Comparison of ENCODE assay signal across 11 cellular contexts in the genomic region with DNA sequence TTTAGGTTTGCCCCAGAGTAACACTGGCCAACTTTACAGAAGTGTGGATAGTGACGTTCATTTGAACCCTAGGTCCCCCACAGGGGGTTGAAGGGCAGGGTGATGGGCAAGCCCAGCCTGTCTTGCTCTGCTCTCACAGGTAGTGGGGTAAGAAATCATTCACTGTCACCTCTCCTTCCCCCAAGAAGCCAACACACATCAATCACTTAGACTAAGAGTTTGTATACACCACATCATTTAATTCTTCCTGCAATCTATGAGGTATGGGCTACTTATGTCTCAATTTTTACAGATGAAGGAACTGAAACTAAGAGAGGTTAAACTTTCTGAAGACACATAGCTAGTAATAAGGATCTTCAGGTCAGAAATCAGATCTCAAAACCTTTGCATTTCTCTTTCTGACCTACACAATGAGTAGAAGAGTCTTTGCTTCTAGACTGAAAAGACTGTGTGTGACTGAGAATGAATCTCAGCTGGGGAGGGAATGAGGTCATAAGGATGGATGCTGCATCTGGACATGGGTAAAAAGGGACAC.
DNase-seq lines count a peak whose midpoint lies in the region; ATAC-seq, FAIRE-seq and TF ChIP-seq lines count a peak whose summit lies in the region.
"Had no signal": no experiment of that assay in that cellular context is flagged by ENCODE, and none has a peak within 500 bp of the region (broad histone marks: within the 10 kb centered on the region; RNA-seq: fewer than 3 reads in every experiment).

No MANE protein-coding gene starts in this region.

- TF ChIP-seq POLR2A in GM12891 (IDR thresholded peaks at IDR 0.05; ENCODE audit: low read depth, low read length): no peak

- peaks cover 3% of the 10 kb centered on the region for H3K9me3 Mint-ChIP-seq in WTC11

- peaks cover 49% of the 10 kb centered on the region for H3K4me1 Mint-ChIP-seq in WTC11

- peak; percentile 71 for ATAC-seq in GM19463 (IDR thresholded peaks at IDR 0.05; ENCODE audit: unreplicated experiment)
- ATAC-seq in HG03066 (IDR thresholded peaks at IDR 0.05; ENCODE audit: low read depth, unreplicated experiment): peak; percentile 78
- no peak for ATAC-seq in WTC11
- ATAC-seq: K562 had no signal

- H3K27me3 Mint-ChIP-seq in WTC11 (ENCODE audit: low read depth): no peaks in the 10 kb centered on the region; the same call in 1 of the 2 replicates

- DNase-seq in GM12891 (ENCODE audit: insufficient read length, low spot score): peak; percentile 29
- no peak for DNase-seq in WTC11 (ENCODE audit: low spot score)
- DNase-seq in NCI-H2029 treated with DMSO at 0.1 percent for 48 hours (lab: John Stamatoyannopoulos, UW): no peak
- DNase-seq in middle frontal gyrus (ENCODE audit: extremely low spot score, low spot score): no peak
- DNase-seq in activated CD4-positive, alpha-beta T cell treated with anti-CD3 and anti-CD28 coated beads for 48 hours: no peak
- no peak for DNase-seq in NCI-H146 (lab: John Stamatoyannopoulos, UW)
- DNase-seq: activated naive CD4-positive, alpha-beta T cell treated with anti-CD3 and anti-CD28 coated beads, Interleukin-2, amount 50 U/mL, for 16 hours; stimulated activated CD4-positive, alpha-beta T cell treated with anti-CD3 and anti-CD28 coated beads, Interleukin-2, amount 100 ng/mL, for 24 hours had no signal

- no peak overlapping the region for H3K4me3 Mint-ChIP-seq in WTC11

- peak; percentile 95 for FAIRE-seq in GM12891 (lab: Jason Lieb, UNC)
- FAIRE-seq: K562 had no signal

- POLR2A ChIA-PET in WTC11 (lab: Charles Lee): interaction anchor here (1.2 kb wide), 1 partner anchor 18 kb away, joined by 3 read pairs; no protein-coding TSS in a partner anchor

- no peak for TF ChIP-seq CTCF in WTC11 (IDR thresholded peaks at IDR 0.05)

- CTCF ChIA-PET in WTC11 (lab: Charles Lee): interaction anchor here (1.7 kb wide), 1 partner anchor 45 kb away, joined by 7 read pairs; no protein-coding TSS in a partner anchor

- H3K36me3 Mint-ChIP-seq in WTC11: 0 out of 2 replicates have a peak, but pooled peaks cover 3% of the 10 kb centered on the region

- peak overlapping the region; percentile 7; the same call in 1 of the 2 replicates for H3K27ac Mint-ChIP-seq in WTC11

TF ChIP-seq in GM12891, 5 proteins besides CTCF, POLR2A, EP300 and RAD21:
- TF ChIP-seq TAF1 (IDR thresholded peaks at IDR 0.05; ENCODE audit: low read depth, low read length) (no peak), POU2F2 (IDR thresholded peaks at IDR 0.05; ENCODE audit: low read depth, low read length) (0 out of 2 replicates have a peak, but pooled peaks have one; percentile 11), PAX5 (IDR thresholded peaks at IDR 0.05; ENCODE audit: insufficient read depth, low read length, severe bottlenecking) (no peak), SPI1 (IDR thresholded peaks at IDR 0.05; ENCODE audit: low read depth, low read length) (peak; percentile 93), POLR2AphosphoS5 (IDR thresholded peaks at IDR 0.05; ENCODE audit: low read depth, low read length) (no peak)

TF ChIP-seq in WTC11, 78 proteins besides CTCF, POLR2A, EP300 and RAD21:
- TF ChIP-seq MAX (CRISPR knock-in tag; IDR thresholded peaks at IDR 0.05) (no peak), ETV6 (CRISPR knock-in tag; IDR thresholded peaks at IDR 0.05) (no peak), ELF4 (CRISPR knock-in tag; IDR thresholded peaks at IDR 0.05; ENCODE audit: low read depth) (no peak), E2F5 (CRISPR knock-in tag; IDR thresholded peaks at IDR 0.05) (no peak)
- TF ChIP-seq, protein P1, sequence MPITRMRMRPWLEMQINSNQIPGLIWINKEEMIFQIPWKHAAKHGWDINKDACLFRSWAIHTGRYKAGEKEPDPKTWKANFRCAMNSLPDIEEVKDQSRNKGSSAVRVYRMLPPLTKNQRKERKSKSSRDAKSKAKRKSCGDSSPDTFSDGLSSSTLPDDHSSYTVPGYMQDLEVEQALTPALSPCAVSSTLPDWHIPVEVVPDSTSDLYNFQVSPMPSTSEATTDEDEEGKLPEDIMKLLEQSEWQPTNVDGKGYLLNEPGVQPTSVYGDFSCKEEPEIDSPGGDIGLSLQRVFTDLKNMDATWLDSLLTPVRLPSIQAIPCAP (CRISPR knock-in tag; IDR thresholded peaks at IDR 0.05): no peak
TF ChIP-seq in WTC11: peak in this region for 0.
